Comparison of ENCODE assay signal across 20 cellular contexts in genomic region chr5:31047007-31047406, GRCh38.
DNase-seq lines count a peak whose midpoint lies in the region; ATAC-seq and TF ChIP-seq lines count a peak whose summit lies in the region.
"Had no signal": no experiment of that assay in that cellular context is flagged by ENCODE, and none has a peak within 500 bp of the region (broad histone marks: within the 10 kb centered on the region; RNA-seq: fewer than 3 reads in every experiment).

No MANE protein-coding gene starts in this region.

- BruUV-seq in IMR-90 (replicated peaks; lab: Mats Ljungman, UMichigan): no TSS peak

- no peak overlapping the region for H3K23ac ChIP-seq in IMR-90 (ENCODE audit: low read depth, low read length)

- H2BK20ac ChIP-seq in IMR-90 (ENCODE audit: low read depth, low read length): no peak overlapping the region

- H2BK15ac ChIP-seq in IMR-90 (ENCODE audit: low read depth, low read length): no peak overlapping the region

- no peaks in the 10 kb centered on the region for H3K79me1 ChIP-seq in IMR-90 (ENCODE audit: low read depth in 1 of 2, low read length in 2 of 2)

- H3K9ac ChIP-seq in IMR-90 (ENCODE audit: low read depth, low read length) (no peak overlapping the region), iPS-18a (ENCODE audit: low read length) (no peak overlapping the region)

- H2AFZ ChIP-seq in IMR-90 (replicated peaks; ENCODE audit: low read length, poor library complexity): no peak overlapping the region

- no peaks in the 10 kb centered on the region for H3K36me3 ChIP-seq in H7 (replicated peaks; ENCODE audit: control insufficient read depth, insufficient read depth, low read length)
- no peaks in the 10 kb centered on the region for H3K36me3 ChIP-seq in IMR-90 (ENCODE audit: control insufficient read depth, insufficient read depth, low read length)
- no peaks in the 10 kb centered on the region for H3K36me3 ChIP-seq in iPS-18a (ENCODE audit: control insufficient read depth, low read depth, low read length)
- no peaks in the 10 kb centered on the region for H3K36me3 ChIP-seq in tibial nerve
- H3K36me3 ChIP-seq: BE2C, MG63 had no signal

- TF ChIP-seq RAD21 in IMR-90 (IDR thresholded peaks at IDR 0.05; ENCODE audit: low read length): no peak

- no CpG with 5 or more reads among the region's 5 CpGs for WGBS in IMR-90 (ENCODE audit: extremely low coverage in 2 of 2, insufficient read length in 1 of 2), 2 experiments
- WGBS in tibial nerve, 2 donors: 71% methylated on average over 5 of the region's 5 CpGs

- H2BK5ac ChIP-seq in IMR-90 (ENCODE audit: low read depth, low read length, poor library complexity, severe bottlenecking): no peak overlapping the region

- H3K4me3 Mint-ChIP-seq in CD4-positive, alpha-beta T cell: no peak overlapping the region
- H3K4me3 Mint-ChIP-seq: CD14-positive monocyte, H9, HFFc6 had no signal

- no peak overlapping the region for H3K4me2 ChIP-seq in IMR-90 (ENCODE audit: low read depth, low read length)

- H3K27me3 ChIP-seq in H7 (ENCODE audit: control insufficient read depth, insufficient read depth, low read length): no peaks in the 10 kb centered on the region
- no peaks in the 10 kb centered on the region for H3K27me3 ChIP-seq in IMR-90 (ENCODE audit: control insufficient read depth, insufficient read depth, low read length)
- no peaks in the 10 kb centered on the region for H3K27me3 ChIP-seq in iPS-18a (ENCODE audit: control insufficient read depth, insufficient read depth, low read length)
- no peaks in the 10 kb centered on the region for H3K27me3 ChIP-seq in tibial nerve
- H3K27me3 ChIP-seq in CD4-positive, alpha-beta T cell (ENCODE audit: control insufficient read depth, insufficient read depth, low read length): no peaks in the 10 kb centered on the region
- H3K27me3 ChIP-seq: BE2C, MG63 had no signal

- H4K5ac ChIP-seq in IMR-90 (ENCODE audit: low read depth, low read length): 0 out of 2 replicates have a peak overlapping the region, but pooled peaks have one; percentile 53

- no peak for TF ChIP-seq EP300 in tibial nerve (IDR thresholded peaks at IDR 0.05)

- DNase-seq in H7 (peak; percentile 6), IMR-90 (no peak), NCI-H2081 (lab: John Stamatoyannopoulos, UW) (peak; percentile 83 to 98), tibial nerve (ENCODE audit: low spot score in 2 of 2) (no peak), kidney glomerular epithelial cell (lab: John Stamatoyannopoulos, UW) (no peak), NCI-H2107 (lab: John Stamatoyannopoulos, UW) (no peak)
- DNase-seq in CD4-positive, alpha-beta T cell: no peak
- DNase-seq: BE2C, DMS153, H9, HFFc6, KG1, MG63, NCI-H1092, NCI-H1694, NCI-H510A, NCI-H774 had no signal

- no peak overlapping the region for H3K27ac ChIP-seq in IMR-90 (ENCODE audit: insufficient read depth, low read length)
- no peak overlapping the region for H3K27ac ChIP-seq in iPS-18a (ENCODE audit: low read length)
- H3K27ac ChIP-seq in tibial nerve: no peak overlapping the region
- H3K27ac ChIP-seq in CD4-positive, alpha-beta T cell (ENCODE audit: low read depth, low read length): no peak overlapping the region

- no peak overlapping the region for H3K56ac ChIP-seq in IMR-90 (ENCODE audit: extremely low read depth, insufficient read depth, low read length)

- no peaks in the 10 kb centered on the region for H4K20me1 ChIP-seq in IMR-90 (ENCODE audit: insufficient read depth, low read length)

- no peak overlapping the region for H4K8ac ChIP-seq in IMR-90 (ENCODE audit: low read depth in 2 of 2, low read length in 2 of 2)

- H3K36me3 Mint-ChIP-seq in CD4-positive, alpha-beta T cell (ENCODE audit: low read depth): no peaks in the 10 kb centered on the region
- H3K36me3 Mint-ChIP-seq: CD14-positive monocyte had no signal

- intact Hi-C loops in IMR-90 (cut with micrococcal nuclease): no loop called here
- intact Hi-C loops in CD4-positive, alpha-beta T cell (cut with DNase I, micrococcal nuclease): no loop called here

- TF ChIP-seq CTCF in IMR-90 (conservative IDR thresholded peaks at IDR 0.05; ENCODE audit: low read depth, low read length): no peak
- TF ChIP-seq CTCF in tibial nerve (IDR thresholded peaks at IDR 0.05): no peak
- TF ChIP-seq CTCF in CD4-positive, alpha-beta T cell (IDR thresholded peaks at IDR 0.05): no peak

- no peak overlapping the region for H3K4ac ChIP-seq in IMR-90 (ENCODE audit: low read depth, low read length)

- ATAC-seq in IMR-90 (ENCODE audit: low read depth): no peak
- no peak for ATAC-seq in CD4-positive, alpha-beta T cell (ENCODE audit: poor library complexity)
- ATAC-seq: SK-N-SH treated with all-trans-retinoic acid at 6 μM for 48 hours had no signal

- no peak overlapping the region for H3K18ac ChIP-seq in IMR-90 (ENCODE audit: low read depth, low read length)

- dilution Hi-C loops in IMR-90 (cut with HindIII; ENCODE audit: low sequenced_read_pairs, unreplicated experiment): no loop called here

- H2AK5ac ChIP-seq in IMR-90 (ENCODE audit: low read depth, low read length): no peak overlapping the region

- H3K9me1 ChIP-seq in IMR-90 (ENCODE audit: insufficient read depth, low read length): no peaks in the 10 kb centered on the region; the same call in 1 of the 2 replicates

- no peaks in the 10 kb centered on the region for H3K4me1 Mint-ChIP-seq in CD4-positive, alpha-beta T cell (ENCODE audit: low read depth)
- H3K4me1 Mint-ChIP-seq: CD14-positive monocyte had no signal

- H2AK9ac ChIP-seq in IMR-90 (replicated peaks; ENCODE audit: low read depth, low read length, poor library complexity): no peak overlapping the region

- H3K27me3 Mint-ChIP-seq in CD4-positive, alpha-beta T cell: no peaks in the 10 kb centered on the region

- peaks cover 5% of the 10 kb centered on the region for H3K9me3 Mint-ChIP-seq in CD4-positive, alpha-beta T cell

- H3K4me3 ChIP-seq in H7 (ENCODE audit: insufficient read depth, low read depth, low read length): no peak overlapping the region
- H3K4me3 ChIP-seq in IMR-90 (ENCODE audit: insufficient read depth, low read depth, low read length): no peak overlapping the region
- peak overlapping the region; percentile 11 for H3K4me3 ChIP-seq in iPS-18a (ENCODE audit: low read length)
- H3K4me3 ChIP-seq in tibial nerve: no peak overlapping the region
- H3K4me3 ChIP-seq: MG63 had no signal

- no peak overlapping the region for H3K14ac ChIP-seq in IMR-90 (replicated peaks; ENCODE audit: low read depth, low read length)

- no peak overlapping the region for H2BK120ac ChIP-seq in IMR-90 (ENCODE audit: low read depth, low read length)

- in situ Hi-C loops in IMR-90 (cut with MboI; ENCODE audit: low sequenced_read_pairs): no loop called here

- CTCF ChIA-PET in IMR-90 (lab: Yijun Ruan, JAX): no interaction called here
- CTCF ChIA-PET in CD4-positive, alpha-beta T cell (lab: Charles Lee): no interaction called here

- POLR2A ChIA-PET in IMR-90 (lab: Charles Lee; ENCODE audit: unreplicated experiment): no interaction called here
- POLR2A ChIA-PET in CD4-positive, alpha-beta T cell (lab: Charles Lee): no interaction called here

- no peak overlapping the region for H3K27ac Mint-ChIP-seq in CD4-positive, alpha-beta T cell
- H3K27ac Mint-ChIP-seq: CD14-positive monocyte, HFFc6 had no signal

- H3K9me3 ChIP-seq in IMR-90 (ENCODE audit: control insufficient read depth, insufficient read depth, low read length) (no peaks in the 10 kb centered on the region), iPS-18a (ENCODE audit: control insufficient read depth, low read depth, low read length) (no peaks in the 10 kb centered on the region), tibial nerve (peaks cover 0 to 4% (median 0%) of the 10 kb centered on the region in 4 donors)
- no peaks in the 10 kb centered on the region for H3K9me3 ChIP-seq in CD4-positive, alpha-beta T cell (ENCODE audit: control insufficient read depth, low read length)
- H3K9me3 ChIP-seq: BE2C, MG63 had no signal

- H3K4me1 ChIP-seq in IMR-90 (ENCODE audit: control insufficient read depth, insufficient read depth, low read length) (peaks cover 4% of the 10 kb centered on the region; the same call in 1 of the 2 replicates), iPS-18a (ENCODE audit: control insufficient read depth, low read depth, low read length) (peaks cover 48% of the 10 kb centered on the region), tibial nerve (peaks cover 0 to 4% (median 0%) of the 10 kb centered on the region in 4 donors)

- TF ChIP-seq POLR2A in IMR-90 (IDR thresholded peaks at IDR 0.05; ENCODE audit: low read depth, low read length) (no peak), tibial nerve (IDR thresholded peaks at IDR 0.05) (no peak)

- H4K91ac ChIP-seq in IMR-90 (ENCODE audit: insufficient read depth, low read depth, low read length): no peak overlapping the region

TF ChIP-seq in IMR-90, 13 proteins besides CTCF, POLR2A, EP300 and RAD21 (continues in another document):
- TF ChIP-seq FOS (IDR thresholded peaks at IDR 0.05; ENCODE audit: low read depth, low read length): no peak
- no peak for TF ChIP-seq RCOR1 (IDR thresholded peaks at IDR 0.05; ENCODE audit: insufficient replicate concordance, low read length)
- TF ChIP-seq CHD1 (IDR thresholded peaks at IDR 0.05; ENCODE audit: low read depth, low read length): no peak
- TF ChIP-seq BHLHE40 (IDR thresholded peaks at IDR 0.05; ENCODE audit: low read depth, low read length): no peak
- no peak for TF ChIP-seq MAZ (IDR thresholded peaks at IDR 0.05; ENCODE audit: borderline replicate concordance, low read depth, low read length)
- TF ChIP-seq SMC3 (IDR thresholded peaks at IDR 0.05; ENCODE audit: low read depth, low read length): no peak
- no peak for TF ChIP-seq MXI1 (IDR thresholded peaks at IDR 0.05; ENCODE audit: borderline replicate concordance, low read depth, low read length)
- no peak for TF ChIP-seq ELK1 (IDR thresholded peaks at IDR 0.05; ENCODE audit: borderline replicate concordance, low read depth, low read length)
- no peak for TF ChIP-seq RFX5 (IDR thresholded peaks at IDR 0.05; ENCODE audit: low read depth, low read length)
- no peak for TF ChIP-seq USF2 (IDR thresholded peaks at IDR 0.05; ENCODE audit: low read depth, low read length)

Comparison
In these comparisons a context has a peak if more than half of its experiments do, and no peak if none do; other contexts are left out.
1. DNase-seq: peak in H7 (single experiment) and NCI-H2081 (2 of 2); none in IMR-90 (single experiment), tibial nerve (0 of 2), CD4-positive, alpha-beta T cell (0 of 10), kidney glomerular epithelial cell (single experiment) and NCI-H2107 (single experiment).